In genomic region chr20:32798046-32798985, GRCh38 we compare ENCODE assay signal across 16 cellular contexts.
"Had no signal": no experiment of that assay in that cellular context is flagged by ENCODE, and none has a peak within 500 bp of the region (broad histone marks: within the 10 kb centered on the region; RNA-seq: fewer than 3 reads in every experiment).

No MANE protein-coding gene starts in this region.

- H3K27me3 ChIP-seq: breast epithelium, dorsolateral prefrontal cortex, foreskin keratinocyte, sigmoid colon, testis had no signal

- H3K4me1 ChIP-seq: breast epithelium, psoas muscle, sigmoid colon, testis had no signal

- ATAC-seq: foreskin keratinocyte; left colon; naive thymus-derived CD4-positive, alpha-beta T cell; psoas muscle; stimulated activated naive CD8-positive, alpha-beta T cell treated with anti-CD3 and anti-CD28 coated beads, Interleukin-15, Interleukin-2, amounts not matched to agents 100 U/mL and 50 U/mL, for 24 hours had no signal

- H3K4me3 ChIP-seq: breast epithelium, dorsolateral prefrontal cortex, psoas muscle, sigmoid colon, testis had no signal

- DNase-seq: activated CD4-positive, alpha-beta T cell treated with anti-CD3 and anti-CD28 coated beads, Interleukin-2, amount 50 U/mL, for 4 hours; activated CD4-positive, CD25-positive, alpha-beta regulatory T cell treated with anti-CD3 and anti-CD28 coated beads, Interleukin-2, amount 50 U/mL, for 72 hours; activated gamma-delta T cell; activated T-cell treated with anti-CD3 and anti-CD28 coated beads, Interleukin-2, amount 50 U/mL, for 1 hour; anterior cingulate cortex; dorsolateral prefrontal cortex; foreskin keratinocyte; head of caudate nucleus; left colon; naive thymus-derived CD4-positive, alpha-beta T cell; psoas muscle; sigmoid colon; stimulated activated CD4-positive, alpha-beta T cell treated with anti-CD3 and anti-CD28 coated beads, Interleukin-12 subunit alpha, Interleukin-12 subunit beta, amount 100 ng/mL, for 4 hours; stimulated activated naive CD8-positive, alpha-beta T cell treated with anti-CD3 and anti-CD28 coated beads, Interleukin-15, Interleukin-2, amounts not matched to agents 100 U/mL and 50 U/mL, for 24 hours; testis had no signal

- H3K27ac ChIP-seq: breast epithelium, dorsolateral prefrontal cortex, foreskin keratinocyte, psoas muscle, sigmoid colon, testis had no signal

- H3K36me3 ChIP-seq: breast epithelium had no signal

- H3K9me3 ChIP-seq: breast epithelium, psoas muscle, sigmoid colon, testis had no signal
